ENCODE assay signal across 1 cellular context in genomic region chr9:120386390-120387131, GRCh38.
A peak's percentile ranks its signal among the peaks of the same experiment; 100 is the strongest.
TF ChIP-seq lines count a peak whose summit lies in the region.

No MANE protein-coding gene starts in this region.

TF ChIP-seq in HepG2, 621 proteins besides CTCF, POLR2A, EP300 and RAD21 (continued from another document):
- TF ChIP-seq ARID3A (IDR thresholded peaks at IDR 0.05; ENCODE audit: low read depth, low read length), result peak; percentile 49; the same call in 1 of the 2 replicates
- TF ChIP-seq NFYB (CRISPR knock-in tag; IDR thresholded peaks at IDR 0.05), result no peak
- 0 out of 2 replicates have a peak, but pooled peaks have one; percentile 19 for TF ChIP-seq ZNF839 (CRISPR knock-in tag; IDR thresholded peaks at IDR 0.05; ENCODE audit: borderline replicate concordance)
- no peak for TF ChIP-seq CHD2 (IDR thresholded peaks at IDR 0.05; ENCODE audit: low read depth, low read length)
- no peak for TF ChIP-seq HOXA9 (CRISPR knock-in tag; IDR thresholded peaks at IDR 0.05; ENCODE audit: borderline replicate concordance)
- peak; percentile 88 for TF ChIP-seq TBX2 (CRISPR knock-in tag; IDR thresholded peaks at IDR 0.05; ENCODE audit: borderline replicate concordance)
- TF ChIP-seq SP140L (CRISPR knock-in tag; IDR thresholded peaks at IDR 0.05; ENCODE audit: borderline replicate concordance), result 0 out of 2 replicates have a peak, but pooled peaks have one; percentile 71
- no peak for TF ChIP-seq ZNF850 (CRISPR knock-in tag; conservative IDR thresholded peaks at IDR 0.05)
TF ChIP-seq in HepG2: peak in this region for 103.
